In genomic region chr15:42020713-42021273, GRCh38 we compare ENCODE assay signal across 20 cellular contexts. TPM values are rescaled to one million over a fixed set of nuclear protein-coding genes. Genes with fewer than 3 reads are reported as not detected.
"Had no signal": no experiment of that assay in that cellular context is flagged by ENCODE, and none has a peak within 500 bp of the region (broad histone marks: within the 10 kb centered on the region; RNA-seq: fewer than 3 reads in every experiment).

PLA2G4E (minus strand) TSS chr15:42021042; CDS start chr15:42021030, 12 bp downstream.

- H3K36me3 Mint-ChIP-seq: natural killer cell had no signal

- H3K27ac Mint-ChIP-seq: activated T-helper 17 cell treated with anti-CD3 and anti-CD28 coated beads, Interleukin-2, amount 50 U/mL, for 72 hours; effector memory CD8-positive, alpha-beta T cell; natural killer cell had no signal

- H3K4me1 ChIP-seq: ascending aorta, uterus had no signal

- H3K4me3 ChIP-seq: ascending aorta, left ventricle myocardium inferior, right atrium auricular region, uterus had no signal

- H3K9me3 Mint-ChIP-seq: activated T-helper 17 cell treated with anti-CD3 and anti-CD28 coated beads, Interleukin-2, amount 50 U/mL, for 72 hours; effector memory CD8-positive, alpha-beta T cell; natural killer cell had no signal

- H3K36me3 ChIP-seq: ascending aorta, left ventricle myocardium inferior, right atrium auricular region, uterus had no signal

- H3K27ac ChIP-seq: ascending aorta, left ventricle myocardium inferior, right atrium auricular region, uterus had no signal

- DNase-seq: activated CD4-positive, CD25-positive, alpha-beta regulatory T cell treated with anti-CD3 and anti-CD28 coated beads, Interleukin-2, amount 50 U/mL, for 72 hours; activated naive CD4-positive, alpha-beta T cell treated with Interleukin-2 at 50 U/mL for 16 hours; dermis blood vessel endothelial cell; effector memory CD8-positive, alpha-beta T cell; erythroblast; hippocampal formation; left ventricle myocardium inferior; mesenchymal stem cell; natural killer cell; posterior cingulate gyrus; stimulated activated CD4-positive, alpha-beta T cell treated with anti-CD3 and anti-CD28 coated beads, Interleukin-1b, Interleukin-23, amount 100 ng/mL, for 48 hours; SW 1271; uterus had no signal

- ATAC-seq: activated T-helper 17 cell treated with anti-CD3 and anti-CD28 coated beads, Interleukin-2, amount 50 U/mL, for 72 hours; effector memory CD8-positive, alpha-beta T cell; natural killer cell had no signal

- H3K4me1 Mint-ChIP-seq: activated T-helper 17 cell treated with anti-CD3 and anti-CD28 coated beads, Interleukin-2, amount 50 U/mL, for 72 hours; natural killer cell had no signal

- H3K4me3 Mint-ChIP-seq: activated T-helper 17 cell treated with anti-CD3 and anti-CD28 coated beads, Interleukin-2, amount 50 U/mL, for 72 hours; effector memory CD8-positive, alpha-beta T cell; natural killer cell had no signal

- H3K9me3 ChIP-seq: ascending aorta, left ventricle myocardium inferior, right atrium auricular region, uterus had no signal

- H3K27me3 ChIP-seq: ascending aorta, right atrium auricular region, uterus had no signal

RNA-seq across cellular contexts. Expression of gene PLA2G4E, which starts in this region (rescaled TPM):
- total RNA-seq: ascending aorta; chondrocyte; dermis blood vessel endothelial cell; fibroblast of villous mesenchyme; kidney epithelial cell; left ventricle myocardium inferior; natural killer cell; T-helper 2 cell treated with Interferon-gamma antibody and Interleukin-4, amounts not matched to agents 100 ng/mL and 5 ng/mL, for 36 hours; uterus had no signal
